ENCODE assay signal across 8 cellular contexts in the genomic region with DNA sequence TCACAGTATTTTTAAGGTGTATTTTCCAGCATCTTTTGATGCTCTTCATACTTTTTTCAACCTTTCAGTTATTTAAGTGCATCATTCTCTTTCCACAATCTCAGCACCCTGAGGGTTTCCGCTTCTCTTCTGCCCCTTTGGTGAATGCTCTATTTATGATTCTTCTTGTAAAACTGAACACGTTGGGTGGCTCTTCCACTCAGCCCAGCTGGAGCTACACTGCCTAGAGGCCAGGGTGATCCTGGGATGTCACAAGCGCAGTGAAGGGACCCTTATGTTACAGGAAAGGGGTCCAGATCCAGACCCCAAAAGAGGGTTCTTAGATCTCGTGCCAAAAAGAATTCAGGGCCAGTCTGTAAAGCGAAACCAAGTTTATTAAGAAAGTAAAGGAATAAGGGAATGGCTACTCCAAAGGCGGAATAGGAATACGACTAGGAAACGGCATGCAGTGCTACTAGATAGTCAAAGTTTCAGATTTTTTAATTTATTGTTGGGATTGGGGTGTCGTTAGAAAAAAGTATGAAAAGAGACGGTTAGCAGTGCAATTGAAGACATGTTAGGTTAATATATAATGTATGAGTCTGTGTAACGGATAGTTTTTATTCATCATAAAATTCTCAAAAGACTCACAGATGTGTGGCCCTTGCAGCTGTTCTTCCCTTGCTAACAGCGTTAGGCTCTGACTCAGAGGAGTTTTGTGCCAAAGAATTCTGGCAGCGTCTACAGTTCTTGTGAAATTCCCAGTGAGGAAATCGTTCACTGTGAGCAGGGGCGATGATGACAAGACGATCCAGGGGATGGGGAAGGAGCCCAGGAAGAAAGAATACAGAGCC. TPM values are rescaled to one million over a fixed set of nuclear protein-coding genes. Genes with fewer than 3 reads are reported as not detected.
A peak's percentile ranks its signal among the peaks of the same experiment; 100 is the strongest.
DNase-seq lines count a peak whose midpoint lies in the region; ATAC-seq and TF ChIP-seq lines count a peak whose summit lies in the region.

No MANE protein-coding gene starts in this region.

- peaks cover 14% of the 10 kb centered on the region for H3K4me1 ChIP-seq in RWPE2 (ENCODE audit: insufficient read depth, poor library complexity, severe bottlenecking)

- no peaks in the 10 kb centered on the region for H3K36me3 ChIP-seq in RWPE2 (ENCODE audit: low read depth)

- TF ChIP-seq CTCF in RWPE2 (IDR thresholded peaks at IDR 0.05; ENCODE audit: poor library complexity, severe bottlenecking) = no peak
- TF ChIP-seq CTCF in fibroblast of the aortic adventitia (IDR thresholded peaks at IDR 0.05; ENCODE audit: insufficient read depth, low read length) = no peak

- H3K9me3 ChIP-seq in RWPE2 (ENCODE audit: severe bottlenecking) = peaks cover 8% of the 10 kb centered on the region

- H3K27me3 ChIP-seq in RWPE2 (ENCODE audit: insufficient read depth, poor library complexity, severe bottlenecking) = no peaks in the 10 kb centered on the region

- peak overlapping the region; percentile 26 for H3K27ac ChIP-seq in RWPE2 (ENCODE audit: poor library complexity, severe bottlenecking)

- DNase-seq in DMS 273 treated with DMSO at 0.1 percent for 48 hours (lab: John Stamatoyannopoulos, UW) (peak; percentile 40), RWPE2 (ENCODE audit: low spot score) (peak; percentile 73), fibroblast of the aortic adventitia (ENCODE audit: low read depth) (peak; percentile 99), pons (ENCODE audit: low spot score) (peak; percentile 96), NCI-H2227 treated with DMSO at 0.1 percent for 48 hours (lab: John Stamatoyannopoulos, UW) (no peak)

- H3K4me3 ChIP-seq in RWPE2 (ENCODE audit: severe bottlenecking) (no peak overlapping the region), fibroblast of the aortic adventitia (ENCODE audit: low read depth, low read length) (peak overlapping the region; percentile 46)

- ATAC-seq in RWPE2 (ENCODE audit: low read depth) (peak; percentile 93), HG03045 (IDR thresholded peaks at IDR 0.05; ENCODE audit: unreplicated experiment) (no peak), HG03469 (IDR thresholded peaks at IDR 0.05; ENCODE audit: unreplicated experiment) (no peak), HG03439 (IDR thresholded peaks at IDR 0.05; ENCODE audit: unreplicated experiment) (no peak)

RNA-seq across cellular contexts. Expression of a gene that starts 14.4 kb away (rescaled TPM):
- total RNA-seq in fibroblast of the aortic adventitia (ENCODE audit: low replicate concordance) = 0.74 TPM in 1 of 2 replicates, not detected in the other

RNA-seq across cellular contexts. Expression of a gene that starts 34.6 kb away (rescaled TPM):
- 11.2 and 12.7 TPM in 2 replicates for total RNA-seq in fibroblast of the aortic adventitia (ENCODE audit: low replicate concordance)

RNA-seq across cellular contexts. Expression of a gene that starts 46.7 kb away (rescaled TPM):
- total RNA-seq in fibroblast of the aortic adventitia (ENCODE audit: low replicate concordance) = 51.4 and 53.1 TPM in 2 replicates
